ENCODE assay signal across 1 cellular context in the genomic region with DNA sequence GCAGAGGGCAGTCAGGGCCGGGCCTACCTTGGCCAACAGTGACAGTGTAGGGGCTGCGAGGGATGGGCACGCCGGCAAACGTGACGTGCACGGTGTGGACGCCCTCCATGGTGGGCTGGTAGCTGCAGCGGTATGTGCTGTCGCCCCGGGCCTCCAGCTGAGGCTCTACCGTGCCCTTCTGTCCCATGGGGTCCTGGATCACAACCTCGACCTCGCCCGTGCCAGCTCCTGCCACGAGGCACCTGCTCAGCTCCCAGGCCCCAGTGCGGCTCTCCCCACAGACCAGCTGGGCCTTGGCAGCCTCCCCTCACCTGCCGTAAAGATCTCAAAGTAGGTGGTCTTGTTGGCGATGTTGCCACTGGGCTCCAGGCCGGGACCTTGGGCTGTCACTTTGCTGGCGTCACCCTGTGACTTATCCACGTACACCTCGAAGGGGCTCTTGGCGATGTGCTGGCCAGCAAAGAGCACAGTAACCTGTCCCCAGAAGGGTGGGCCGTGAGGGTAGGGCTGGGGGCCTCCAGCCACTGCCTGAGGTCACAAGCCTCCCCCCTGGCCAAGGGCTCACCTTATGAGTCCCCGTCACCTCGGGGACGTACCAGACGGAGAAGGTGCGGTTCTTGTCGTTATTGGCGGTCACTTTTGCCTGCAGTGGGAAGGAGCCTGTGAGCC.
TF ChIP-seq lines count a peak whose summit lies in the region.

No MANE protein-coding gene starts in this region.

TF ChIP-seq in GM23338, 12 proteins besides CTCF, POLR2A, EP300 and RAD21:
- TF ChIP-seq ETS1 (IDR thresholded peaks at IDR 0.05) (no peak), ZNF462 (CRISPR knock-in tag; IDR thresholded peaks at IDR 0.05) (no peak), POLR2AphosphoS5 (IDR thresholded peaks at IDR 0.05; ENCODE audit: low read depth) (no peak; the same call in none of the 2 replicates), REST (IDR thresholded peaks at IDR 0.05; ENCODE audit: unreplicated experiment) (no peak), CREB1 (CRISPR knock-in tag; IDR thresholded peaks at IDR 0.05; ENCODE audit: low read depth) (no peak), EZH2phosphoT487 (IDR thresholded peaks at IDR 0.05; ENCODE audit: unreplicated experiment) (no peak), STAT1 (IDR thresholded peaks at IDR 0.05; ENCODE audit: unreplicated experiment) (no peak), ZNF331 (CRISPR knock-in tag; IDR thresholded peaks at IDR 0.05; ENCODE audit: low read depth) (no peak), ZNF114 (CRISPR knock-in tag; IDR thresholded peaks at IDR 0.05) (no peak), JUNB (IDR thresholded peaks at IDR 0.05; ENCODE audit: unreplicated experiment) (no peak), NANOG (IDR thresholded peaks at IDR 0.05; ENCODE audit: borderline replicate concordance) (no peak), EZH2 (IDR thresholded peaks at IDR 0.05; ENCODE audit: low read depth, unreplicated experiment) (no peak)
